Comparison of ENCODE assay signal across 25 cellular contexts in the genomic region with DNA sequence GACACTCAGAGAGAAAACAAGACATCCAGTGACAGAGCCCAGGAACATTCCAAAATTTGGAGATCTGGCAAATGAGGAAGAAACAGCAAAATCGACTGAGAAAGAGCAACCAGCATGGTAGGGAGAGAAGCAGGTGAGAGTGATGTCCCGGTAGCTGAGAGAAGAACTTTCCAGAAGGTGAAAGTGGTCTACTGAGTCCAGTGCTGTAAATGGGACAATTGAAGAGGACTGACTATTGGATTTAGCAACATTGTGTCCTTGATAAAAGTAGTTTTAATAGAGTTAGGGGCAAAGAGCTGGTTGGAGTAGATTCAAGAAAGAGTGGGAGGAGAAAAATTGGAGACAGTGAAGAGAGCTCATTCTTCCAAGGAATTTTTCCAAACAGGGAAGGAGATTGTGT. TPM values are rescaled to one million over a fixed set of nuclear protein-coding genes. Genes with fewer than 3 reads are reported as not detected.
DNase-seq lines count a peak whose midpoint lies in the region; ATAC-seq and TF ChIP-seq lines count a peak whose summit lies in the region.
"Had no signal": no experiment of that assay in that cellular context is flagged by ENCODE, and none has a peak within 500 bp of the region (broad histone marks: within the 10 kb centered on the region; RNA-seq: fewer than 3 reads in every experiment).

No MANE protein-coding gene starts in this region.

- peaks cover 54 to 66% of the 10 kb centered on the region in 2 donors for H3K4me1 Mint-ChIP-seq in natural killer cell
- H3K4me1 Mint-ChIP-seq in natural killer cell treated with Interleukin-12 subunit alpha and Interleukin-12 subunit beta and Interleukin-15 and Interleukin-18, amount 100 ng/mL, for 72 hours (ENCODE audit: low read depth in 2 of 2): peaks cover 46 to 47% of the 10 kb centered on the region in 2 donors
- peaks cover 49 to 69% (median 69%) of the 10 kb centered on the region in 3 donors for H3K4me1 Mint-ChIP-seq in T-cell
- H3K4me1 Mint-ChIP-seq in central memory CD8-positive, alpha-beta T cell: peaks cover 34% of the 10 kb centered on the region
- H3K4me1 Mint-ChIP-seq in stimulated activated naive B cell treated with anti-CD40 and anti-IgM and Interleukin-4, amounts not matched to agents 10 μg/mL and 1 μg/mL and 100 μg/mL, for 72 hours: peaks cover 18 to 33% of the 10 kb centered on the region in 2 donors

- H3K36me3 Mint-ChIP-seq in natural killer cell: peaks cover 36% of the 10 kb centered on the region
- H3K36me3 Mint-ChIP-seq in natural killer cell treated with Interleukin-12 subunit alpha and Interleukin-12 subunit beta and Interleukin-15 and Interleukin-18, amount 100 ng/mL, for 72 hours: peaks cover 43% of the 10 kb centered on the region
- H3K36me3 Mint-ChIP-seq in T-cell: peaks cover 88% of the 10 kb centered on the region
- peaks cover 79% of the 10 kb centered on the region for H3K36me3 Mint-ChIP-seq in central memory CD8-positive, alpha-beta T cell (ENCODE audit: insufficient read depth)
- peaks cover 64 to 76% of the 10 kb centered on the region in 2 donors for H3K36me3 Mint-ChIP-seq in stimulated activated naive B cell treated with anti-CD40 and anti-IgM and Interleukin-4, amounts not matched to agents 10 μg/mL and 1 μg/mL and 100 μg/mL, for 72 hours

- no peak for DNase-seq in natural killer cell
- no peak for DNase-seq in natural killer cell treated with Interleukin-12 subunit alpha and Interleukin-12 subunit beta and Interleukin-15 and Interleukin-18, amount 100 ng/mL, for 72 hours (ENCODE audit: low spot score)
- DNase-seq in T-cell: no peak
- no peak for DNase-seq in central memory CD8-positive, alpha-beta T cell (ENCODE audit: low spot score in 2 of 2)
- DNase-seq in stimulated activated naive B cell treated with anti-CD40 and anti-IgM and Interleukin-4, amounts not matched to agents 10 μg/mL and 1 μg/mL and 100 μg/mL, for 72 hours: no peak
- DNase-seq in activated gamma-delta T cell treated with Interleukin-2 at 50 U/mL for 16 hours: no peak
- DNase-seq: activated CD4-positive, alpha-beta T cell treated with anti-CD3 and anti-CD28 coated beads, Interleukin-2, amount 50 U/mL, for 4 hours; activated CD4-positive, CD25-positive, alpha-beta regulatory T cell; activated gamma-delta T cell; foreskin melanocyte; heart right ventricle; Karpas-422; kidney; NCI-H1436; NCI-H2107; NCI-H446 treated with DMSO at 0.1 percent for 48 hours; NCI-H774; Peyer's patch; SIG-M5; sigmoid colon; stimulated activated CD4-positive, alpha-beta T cell treated with anti-CD3 and anti-CD28 coated beads, Interleukin-12 subunit alpha, Interleukin-12 subunit beta, amount 100 ng/mL, for 4 hours; stimulated activated CD4-positive, alpha-beta T cell treated with anti-CD3 and anti-CD28 coated beads, Interleukin-4, amount 100 ng/mL, for 1 hour; substantia nigra had no signal

- no peak overlapping the region for H3K4me3 Mint-ChIP-seq in natural killer cell
- no peak overlapping the region for H3K4me3 Mint-ChIP-seq in natural killer cell treated with Interleukin-12 subunit alpha and Interleukin-12 subunit beta and Interleukin-15 and Interleukin-18, amount 100 ng/mL, for 72 hours
- H3K4me3 Mint-ChIP-seq in T-cell: no peak overlapping the region
- H3K4me3 Mint-ChIP-seq in central memory CD8-positive, alpha-beta T cell: no peak overlapping the region
- no peak overlapping the region for H3K4me3 Mint-ChIP-seq in stimulated activated naive B cell treated with anti-CD40 and anti-IgM and Interleukin-4, amounts not matched to agents 10 μg/mL and 1 μg/mL and 100 μg/mL, for 72 hours
- H3K4me3 Mint-ChIP-seq: type B pancreatic cell had no signal

- H3K27ac Mint-ChIP-seq in natural killer cell: peak overlapping the region; percentile 84 to 98
- peak overlapping the region in 1 of 2 donors; percentile 72 for H3K27ac Mint-ChIP-seq in natural killer cell treated with Interleukin-12 subunit alpha and Interleukin-12 subunit beta and Interleukin-15 and Interleukin-18, amount 100 ng/mL, for 72 hours
- peak overlapping the region; percentile 77 to 89 for H3K27ac Mint-ChIP-seq in T-cell
- peak overlapping the region; percentile 89 for H3K27ac Mint-ChIP-seq in central memory CD8-positive, alpha-beta T cell (ENCODE audit: low read depth)
- H3K27ac Mint-ChIP-seq in stimulated activated naive B cell treated with anti-CD40 and anti-IgM and Interleukin-4, amounts not matched to agents 10 μg/mL and 1 μg/mL and 100 μg/mL, for 72 hours: peak overlapping the region; percentile 42
- H3K27ac Mint-ChIP-seq: type B pancreatic cell had no signal

- H3K9me3 Mint-ChIP-seq in natural killer cell: no peaks in the 10 kb centered on the region
- H3K9me3 Mint-ChIP-seq in natural killer cell treated with Interleukin-12 subunit alpha and Interleukin-12 subunit beta and Interleukin-15 and Interleukin-18, amount 100 ng/mL, for 72 hours: no peaks in the 10 kb centered on the region
- H3K9me3 Mint-ChIP-seq in T-cell: no peaks in the 10 kb centered on the region
- no peaks in the 10 kb centered on the region for H3K9me3 Mint-ChIP-seq in central memory CD8-positive, alpha-beta T cell
- no peaks in the 10 kb centered on the region for H3K9me3 Mint-ChIP-seq in stimulated activated naive B cell treated with anti-CD40 and anti-IgM and Interleukin-4, amounts not matched to agents 10 μg/mL and 1 μg/mL and 100 μg/mL, for 72 hours
- H3K9me3 Mint-ChIP-seq: type B pancreatic cell had no signal

- intact Hi-C loops in natural killer cell (cut with micrococcal nuclease): no loop called here

- H3K27me3 Mint-ChIP-seq in natural killer cell (ENCODE audit: low read depth in 2 of 2) (no peaks in the 10 kb centered on the region), T-cell (no peaks in the 10 kb centered on the region)
- H3K27me3 Mint-ChIP-seq in natural killer cell treated with Interleukin-12 subunit alpha and Interleukin-12 subunit beta and Interleukin-15 and Interleukin-18, amount 100 ng/mL, for 72 hours: no peaks in the 10 kb centered on the region
- no peaks in the 10 kb centered on the region for H3K27me3 Mint-ChIP-seq in central memory CD8-positive, alpha-beta T cell
- no peaks in the 10 kb centered on the region for H3K27me3 Mint-ChIP-seq in stimulated activated naive B cell treated with anti-CD40 and anti-IgM and Interleukin-4, amounts not matched to agents 10 μg/mL and 1 μg/mL and 100 μg/mL, for 72 hours
- H3K27me3 Mint-ChIP-seq: type B pancreatic cell had no signal

- CTCF ChIA-PET in T-cell (lab: Charles Lee): no interaction called here

- POLR2A ChIA-PET in T-cell (lab: Charles Lee): interaction anchor here in 1 of 2 donors (0.5 kb wide), 1 partner anchor 52 kb away, joined by 7 read pairs; no protein-coding TSS in a partner anchor

- TF ChIP-seq CTCF in natural killer cell (IDR thresholded peaks at IDR 0.05): no peak

- ATAC-seq in natural killer cell (no peak), T-cell (replicated peaks in 1 of 4) (no peak), GM21528 (IDR thresholded peaks at IDR 0.05; ENCODE audit: low FRiP score, unreplicated experiment) (no peak)
- ATAC-seq in natural killer cell treated with Interleukin-12 subunit alpha and Interleukin-12 subunit beta and Interleukin-15 and Interleukin-18, amount 100 ng/mL, for 72 hours: no peak
- no peak for ATAC-seq in central memory CD8-positive, alpha-beta T cell (replicated peaks; ENCODE audit: extremely low read depth, poor library complexity, severe bottlenecking)
- ATAC-seq in stimulated activated naive B cell treated with anti-CD40 and anti-IgM and Interleukin-4, amounts not matched to agents 10 μg/mL and 1 μg/mL and 100 μg/mL, for 72 hours (replicated peaks): no peak
- ATAC-seq: heart right ventricle had no signal

RNA-seq across cellular contexts. Expression of gene IL10RB, which starts 15.0 kb away (rescaled TPM):
- total RNA-seq in natural killer cell (10 to 100 TPM; 18.4 to 27.8 (median 27.3) TPM), T-cell (10 to 100 TPM; 19.5 to 29.6 (median 25.6) TPM)
- 10 to 100 TPM; 19.9 to 22.2 TPM for total RNA-seq in natural killer cell treated with Interleukin-12 subunit alpha and Interleukin-12 subunit beta and Interleukin-15 and Interleukin-18, amount 100 ng/mL, for 72 hours

RNA-seq across cellular contexts. Expression of gene IFNAR2, which starts 21.4 kb away (rescaled TPM):
- total RNA-seq in natural killer cell (100 to 1,000 TPM in 1 of 3 donors, 10 to 100 TPM in 2; 65.4 to 105 (median 70.9) TPM), T-cell (10 to 100 TPM; 43.7 to 80.1 (median 71.6) TPM)
- total RNA-seq in natural killer cell treated with Interleukin-12 subunit alpha and Interleukin-12 subunit beta and Interleukin-15 and Interleukin-18, amount 100 ng/mL, for 72 hours: 10 to 100 TPM; 16.9 to 17.6 TPM
